ENCODE assay signal across 1 cellular context in genomic region chr4:2046031-2046961, GRCh38.
TF ChIP-seq lines count a peak whose summit lies in the region.

No MANE protein-coding gene starts in this region.

TF ChIP-seq in HEK293, 187 proteins besides CTCF, POLR2A, EP300 and RAD21 (continued from another document):
- no peak for TF ChIP-seq ZNF148 (tag by site-specific recombination; IDR thresholded peaks at IDR 0.05; ENCODE audit: borderline replicate concordance)
- no peak for TF ChIP-seq ZNF202 (tag by site-specific recombination; IDR thresholded peaks at IDR 0.05; ENCODE audit: borderline replicate concordance)
- no peak for TF ChIP-seq ZNF449 (tag by site-specific recombination; IDR thresholded peaks at IDR 0.05)
- no peak for TF ChIP-seq ZNF138 (tag by site-specific recombination; IDR thresholded peaks at IDR 0.05; ENCODE audit: borderline replicate concordance)
- TF ChIP-seq GLIS1 (tag by site-specific recombination; IDR thresholded peaks at IDR 0.05): 0 out of 2 replicates have a peak, but pooled peaks have one; percentile 13
- no peak for TF ChIP-seq SETDB1 (IDR thresholded peaks at IDR 0.05; ENCODE audit: insufficient read length, low read length)
- TF ChIP-seq KLF17 (tag by site-specific recombination; IDR thresholded peaks at IDR 0.05): no peak
- no peak for TF ChIP-seq ZNF302 (tag by site-specific recombination; IDR thresholded peaks at IDR 0.05; ENCODE audit: low read depth)
